14 cellular contexts compared by ENCODE assay signal in the genomic region with DNA sequence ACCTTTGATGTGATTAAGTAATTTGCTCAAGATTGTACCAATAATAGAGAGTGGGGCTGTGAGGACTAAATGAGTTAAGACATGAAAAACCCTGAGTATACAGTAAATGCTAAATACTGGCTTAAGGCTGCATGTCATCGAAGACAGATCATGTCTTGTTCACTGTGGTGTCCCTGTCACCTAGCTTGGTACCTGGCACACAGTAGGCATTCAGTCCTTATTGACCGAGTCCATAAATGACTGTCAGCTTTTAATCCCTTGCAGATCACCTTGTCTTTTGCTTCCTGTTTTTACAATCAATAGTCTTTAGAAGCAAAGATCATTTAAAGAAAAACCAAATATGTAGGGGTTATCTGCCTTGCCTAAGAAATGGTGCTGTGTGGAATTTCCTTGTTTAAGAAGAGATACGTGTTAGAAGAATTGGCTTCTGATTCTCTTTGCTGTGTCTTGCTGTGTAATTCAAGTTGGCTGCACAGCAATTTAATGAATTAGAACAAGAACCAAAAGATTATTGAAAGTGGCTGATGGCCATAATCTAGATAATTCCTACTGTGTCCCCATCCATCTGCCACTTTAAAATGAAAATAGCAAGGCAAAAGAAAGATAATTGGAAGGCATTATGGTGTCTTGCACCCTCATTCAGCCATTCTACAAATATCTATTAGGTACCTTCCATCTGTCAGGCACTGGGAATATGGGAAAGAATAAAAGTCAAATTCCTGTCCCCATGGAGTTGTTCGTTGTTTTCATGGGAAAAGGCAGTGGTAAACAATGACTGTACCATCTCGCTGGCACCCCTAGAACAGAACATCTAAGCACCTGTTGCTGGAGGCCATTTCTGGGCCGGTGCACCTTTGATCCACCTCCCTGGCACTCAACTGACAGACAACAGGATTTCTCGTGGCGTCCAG. TPM values are rescaled to one million over a fixed set of nuclear protein-coding genes. Genes with fewer than 3 reads are reported as not detected.
DNase-seq lines count a peak whose midpoint lies in the region; ATAC-seq, FAIRE-seq and TF ChIP-seq lines count a peak whose summit lies in the region.
"Had no signal": no experiment of that assay in that cellular context is flagged by ENCODE, and none has a peak within 500 bp of the region (broad histone marks: within the 10 kb centered on the region; RNA-seq: fewer than 3 reads in every experiment).

No MANE protein-coding gene starts in this region.

- H3K36me3 Mint-ChIP-seq in activated CD4-positive, alpha-beta T cell treated with anti-CD3 and anti-CD28 coated beads, Interleukin-2, amount 10 ng/mL, durations not matched to agents 24 days and 14 days (ENCODE audit: low read depth), result peaks cover 17% of the 10 kb centered on the region
- H3K36me3 Mint-ChIP-seq in effector memory CD8-positive, alpha-beta T cell (ENCODE audit: insufficient read depth), result peaks cover 18% of the 10 kb centered on the region

- no peaks in the 10 kb centered on the region for H3K27me3 Mint-ChIP-seq in activated CD4-positive, alpha-beta T cell treated with anti-CD3 and anti-CD28 coated beads, Interleukin-2, amount 10 ng/mL, durations not matched to agents 24 days and 14 days
- H3K27me3 Mint-ChIP-seq in effector memory CD8-positive, alpha-beta T cell, result no peaks in the 10 kb centered on the region

- H3F3A ChIP-seq in PC-9 (ENCODE audit: insufficient read depth, low read depth), result peaks cover 48% of the 10 kb centered on the region

- H3K27ac Mint-ChIP-seq in activated CD4-positive, alpha-beta T cell treated with anti-CD3 and anti-CD28 coated beads, Interleukin-2, amount 10 ng/mL, durations not matched to agents 24 days and 14 days, result peak overlapping the region; percentile 80
- peak overlapping the region; percentile 96 to 99 for H3K27ac Mint-ChIP-seq in effector memory CD8-positive, alpha-beta T cell
- H3K27ac Mint-ChIP-seq: HFFc6 had no signal

- intact Hi-C loops in activated CD4-positive, alpha-beta T cell treated with anti-CD3 and anti-CD28 coated beads, Interleukin-2, amount 10 ng/mL, durations not matched to agents 24 days and 14 days (cut with micrococcal nuclease), result loop anchor here (2.0 kb wide), 1 partner anchor 23 kb away; no protein-coding TSS in a partner anchor
- intact Hi-C loops in PC-9 (cut with micrococcal nuclease; ENCODE audit: unreplicated experiment) (no loop called here), gastrocnemius medialis (cut with DNase I; ENCODE audit: low total_unique reads) (no loop called here)

- H3K36me3 ChIP-seq in PC-9 (ENCODE audit: low read depth) (no peaks in the 10 kb centered on the region; the same call in 1 of the 2 replicates), gastrocnemius medialis (no peaks in the 10 kb centered on the region)
- H3K36me3 ChIP-seq: SJSA1 had no signal

- TF ChIP-seq POLR2A in gastrocnemius medialis (IDR thresholded peaks at IDR 0.05), result no peak

- H3K4me3 Mint-ChIP-seq in activated CD4-positive, alpha-beta T cell treated with anti-CD3 and anti-CD28 coated beads, Interleukin-2, amount 10 ng/mL, durations not matched to agents 24 days and 14 days, result peak overlapping the region; percentile 39
- H3K4me3 Mint-ChIP-seq in effector memory CD8-positive, alpha-beta T cell, result peak overlapping the region; percentile 69 to 89
- H3K4me3 Mint-ChIP-seq: HFFc6 had no signal

- H3K4me3 ChIP-seq in PC-9, result no peak overlapping the region
- no peak overlapping the region for H3K4me3 ChIP-seq in gastrocnemius medialis
- H3K4me3 ChIP-seq: SJSA1, tibial artery had no signal

- no peak for DNase-seq in activated CD4-positive, alpha-beta T cell treated with anti-CD3 and anti-CD28 coated beads, Interleukin-2, amount 10 ng/mL, durations not matched to agents 24 days and 14 days
- DNase-seq in activated CD4-positive, alpha-beta T cell treated with anti-CD3 and anti-CD28 coated beads, Interleukin-2, amount 50 U/mL, for 48 hours, result no peak
- DNase-seq in PC-9 (no peak), gastrocnemius medialis (no peak), cerebellar nuclear complex (lab: John Stamatoyannopoulos, UW) (no peak), frontal cortex (ENCODE audit: low spot score in 2 of 2) (no peak), NCI-H446 treated with DMSO at 0.1 percent for 48 hours (lab: John Stamatoyannopoulos, UW) (no peak)
- no peak for DNase-seq in effector memory CD8-positive, alpha-beta T cell
- DNase-seq: Calu3, HFFc6, MM.1S had no signal

- no peak for TF ChIP-seq CTCF in PC-9 (conservative IDR thresholded peaks at IDR 0.05)
- no peak for TF ChIP-seq CTCF in gastrocnemius medialis (IDR thresholded peaks at IDR 0.05 in 4 of 5, conservative IDR thresholded peaks at IDR 0.05 in 1 of 5)

- H4K20me1 ChIP-seq in PC-9 (ENCODE audit: insufficient read depth), result no peaks in the 10 kb centered on the region

- no peaks in the 10 kb centered on the region for H3K9me3 Mint-ChIP-seq in activated CD4-positive, alpha-beta T cell treated with anti-CD3 and anti-CD28 coated beads, Interleukin-2, amount 10 ng/mL, durations not matched to agents 24 days and 14 days
- H3K9me3 Mint-ChIP-seq in effector memory CD8-positive, alpha-beta T cell, result no peaks in the 10 kb centered on the region
- H3K9me3 Mint-ChIP-seq: HFFc6 had no signal

- POLR2A ChIA-PET in PC-9 (lab: Charles Lee; ENCODE audit: unreplicated experiment), result no interaction called here

- no peaks in the 10 kb centered on the region for H3K9me3 ChIP-seq in PC-9 (ENCODE audit: insufficient read depth, low read depth)
- H3K9me3 ChIP-seq in gastrocnemius medialis, result no peaks in the 10 kb centered on the region
- H3K9me3 ChIP-seq: SJSA1, tibial artery had no signal

- CTCF ChIA-PET in PC-9 (lab: Charles Lee), result no interaction called here

- H3K27ac ChIP-seq in PC-9 (0 out of 2 replicates have a peak overlapping the region, but pooled peaks have one; percentile 14), gastrocnemius medialis (peak overlapping the region; percentile 51 to 59 (median 54))
- H3K27ac ChIP-seq: SJSA1, tibial artery had no signal

- H3K4me1 Mint-ChIP-seq in activated CD4-positive, alpha-beta T cell treated with anti-CD3 and anti-CD28 coated beads, Interleukin-2, amount 10 ng/mL, durations not matched to agents 24 days and 14 days, result peaks cover 78% of the 10 kb centered on the region
- H3K4me1 Mint-ChIP-seq in effector memory CD8-positive, alpha-beta T cell (ENCODE audit: low read depth in 2 of 2), result peaks cover 84 to 92% of the 10 kb centered on the region in 2 donors

- no peak overlapping the region for H2AFZ ChIP-seq in PC-9

- no peaks in the 10 kb centered on the region for H3K27me3 ChIP-seq in PC-9 (ENCODE audit: insufficient read depth, low read depth)
- no peaks in the 10 kb centered on the region for H3K27me3 ChIP-seq in gastrocnemius medialis
- H3K27me3 ChIP-seq: SJSA1, tibial artery had no signal

- no peak for ATAC-seq in effector memory CD8-positive, alpha-beta T cell (replicated peaks)
- ATAC-seq in gastrocnemius medialis, result no peak

- FAIRE-seq in frontal cortex (lab: Jason Lieb, UNC), result no peak
- FAIRE-seq: A204.1 had no signal

- H3K4me1 ChIP-seq in PC-9 (replicated peaks; ENCODE audit: insufficient read depth) (peaks cover 44% of the 10 kb centered on the region), gastrocnemius medialis (peaks cover 19 to 49% of the 10 kb centered on the region in 2 donors)
- H3K4me1 ChIP-seq: SJSA1 had no signal

- H3K4me2 ChIP-seq in PC-9, result no peak overlapping the region

- no peaks in the 10 kb centered on the region for H3K79me2 ChIP-seq in PC-9 (ENCODE audit: low read depth)

- in situ Hi-C loops in gastrocnemius medialis (cut with MboI; ENCODE audit: low sequenced_read_pairs in 4 of 4), result loop anchor here in 2 of 4 donors (10.0 to 25.0 kb wide), 2 partner anchors 77 to 244 kb away; a partner anchor contains a TSS

- no peaks in the 10 kb centered on the region; the same call in 1 of the 2 replicates for H3K9me2 ChIP-seq in PC-9 (ENCODE audit: insufficient read depth)

- no TSS peak for BruUV-seq in PC-9 (replicated peaks; lab: Mats Ljungman, UMichigan)

RNA-seq across cellular contexts. Expression of a gene that starts 12.4 kb away (rescaled TPM):
- total RNA-seq in activated CD4-positive, alpha-beta T cell treated with anti-CD3 and anti-CD28 coated beads, Interleukin-2, amount 10 ng/mL, durations not matched to agents 24 days and 14 days, result 59.4 and 61.6 TPM in 2 replicates
- 141 and 146 TPM in 2 replicates for total RNA-seq in PC-9 (2021)
- total RNA-seq in gastrocnemius medialis, result under 1 TPM; 0.29 to 0.82 (median 0.64) TPM
- total RNA-seq in frontal cortex, result 1.2 TPM
- total RNA-seq: SJSA1 had no signal

Comparison
In these comparisons a context has a peak if more than half of its experiments do, and no peak if none do; other contexts are left out.
1. RNA of a gene that starts 12.4 kb away (total RNA-seq): 141 to 146 TPM in PC-9 and 59.4 to 61.6 TPM in activated CD4-positive, alpha-beta T cell treated with anti-CD3 and anti-CD28 coated beads, Interleukin-2, amount 10 ng/mL, durations not matched to agents 24 days and 14 days; 1.2 TPM in frontal cortex (single experiment) and 0.29 to 0.82 TPM in gastrocnemius medialis; every median in the first group is over 10 times any median in the second.